Comparison of ENCODE assay signal across 13 cellular contexts in genomic region chr6:84466521-84466920, GRCh38.
A peak's percentile ranks its signal among the peaks of the same experiment; 100 is the strongest.
DNase-seq lines count a peak whose midpoint lies in the region; ATAC-seq and TF ChIP-seq lines count a peak whose summit lies in the region.
"Had no signal": no experiment of that assay in that cellular context is flagged by ENCODE, and none has a peak within 500 bp of the region (broad histone marks: within the 10 kb centered on the region; RNA-seq: fewer than 3 reads in every experiment).

No MANE protein-coding gene starts in this region.

- no peak overlapping the region for H2BK12ac ChIP-seq in H9 (ENCODE audit: insufficient read length, low read depth, low read length)

- H2BK15ac ChIP-seq in H9 (ENCODE audit: low read depth, low read length): no peak overlapping the region

- no peak overlapping the region for H3K27ac Mint-ChIP-seq in HFFc6
- 0 out of 7 replicates have a peak overlapping the region, but pooled peaks of 1 of the 3 experiments have one; percentile 40 for H3K27ac Mint-ChIP-seq in H9

- H2AK5ac ChIP-seq in H9 (ENCODE audit: insufficient read length, low read length): no peak overlapping the region

- no peak overlapping the region for H3K56ac ChIP-seq in H9 (ENCODE audit: insufficient read length, low read depth, low read length)

- TF ChIP-seq CTCF in HFFc6 (IDR thresholded peaks at IDR 0.05) (no peak), astrocyte of the cerebellum (IDR thresholded peaks at IDR 0.05; ENCODE audit: low read depth, low read length, missing control alignments) (no peak), H9 (conservative IDR thresholded peaks at IDR 0.05) (no peak)

- in situ Hi-C loops in ACHN (cut with HindIII; ENCODE audit: low pct_ligation_motif_present, low pct_unique_long_range_greater_than_20kb, low sequenced_read_pairs) (no loop called here), astrocyte of the cerebellum (cut with HindIII; ENCODE audit: low sequenced_read_pairs) (no loop called here)

- H3K18ac ChIP-seq in H9 (ENCODE audit: insufficient read length, low read depth, low read length): no peak overlapping the region

- peaks cover 30% of the 10 kb centered on the region for H3K4me1 Mint-ChIP-seq in HFFc6 (ENCODE audit: low read depth)
- H3K4me1 Mint-ChIP-seq in H9: no peaks in the 10 kb centered on the region

- H3K4me1 ChIP-seq in H9 (ENCODE audit: insufficient read depth, low read length): no peaks in the 10 kb centered on the region

- H3K9ac ChIP-seq in H9 (ENCODE audit: extremely low read depth, insufficient read length, low read length): no peak overlapping the region

- H3K23me2 ChIP-seq in H9 (ENCODE audit: insufficient read length, low read depth, low read length, poor library complexity, severe bottlenecking): no peaks in the 10 kb centered on the region

- ATAC-seq in HG03457 (IDR thresholded peaks at IDR 0.05; ENCODE audit: unreplicated experiment) (no peak), HG02642 (IDR thresholded peaks at IDR 0.05; ENCODE audit: poor library complexity, unreplicated experiment) (no peak)

- no peak overlapping the region for H4K8ac ChIP-seq in H9 (replicated peaks; ENCODE audit: insufficient read length, low read depth, low read length)

- H3K4me3 Mint-ChIP-seq in HFFc6 (no peak overlapping the region), H9 (no peak overlapping the region)

- H2BK5ac ChIP-seq in H9 (ENCODE audit: insufficient read length, low read length): no peak overlapping the region

- H3K79me2 ChIP-seq in H9 (ENCODE audit: insufficient read depth, low read length): no peaks in the 10 kb centered on the region

- H3K4me3 ChIP-seq in astrocyte of the cerebellum (ENCODE audit: low read depth, low read length): no peak overlapping the region
- H3K4me3 ChIP-seq: cardiac muscle cell, skin epidermis had no signal

- no CpG with 5 or more reads among the region's 4 CpGs for WGBS in H9 (ENCODE audit: extremely low coverage, insufficient read length, low lambda C conversion rate)

- no peak overlapping the region for H3K4ac ChIP-seq in H9 (ENCODE audit: low read depth, low read length)

- H3K27ac ChIP-seq in H9 (ENCODE audit: insufficient read length, low read depth, low read length): no peak overlapping the region
- H3K27ac ChIP-seq: cardiac muscle cell, skin epidermis had no signal

- H4K20me1 ChIP-seq in H9 (ENCODE audit: control insufficient read depth, insufficient read depth, insufficient read length): no peaks in the 10 kb centered on the region

- H3K79me1 ChIP-seq in H9 (ENCODE audit: insufficient read depth, low read depth, low read length, poor library complexity, severe bottlenecking): no peaks in the 10 kb centered on the region

- H3K9me3 Mint-ChIP-seq in HFFc6 (no peaks in the 10 kb centered on the region), H9 (no peaks in the 10 kb centered on the region)

- H4K5ac ChIP-seq in H9 (ENCODE audit: insufficient read length, low read depth, low read length): no peak overlapping the region

- no peak overlapping the region for H3K23ac ChIP-seq in H9 (ENCODE audit: insufficient read length, low read depth, low read length)

- H4K91ac ChIP-seq in H9 (ENCODE audit: insufficient read length, low read depth, low read length): no peak overlapping the region

- no peaks in the 10 kb centered on the region for H3K27me3 ChIP-seq in H9 (ENCODE audit: insufficient read depth, low read length)
- H3K27me3 ChIP-seq: cardiac muscle cell had no signal

- H3K14ac ChIP-seq in H9 (ENCODE audit: insufficient read depth, low read length): no peak overlapping the region

- no peak overlapping the region for H2AFZ ChIP-seq in H9 (ENCODE audit: low read length)

- H3K27me3 Mint-ChIP-seq in HFFc6 (ENCODE audit: insufficient read depth) (no peaks in the 10 kb centered on the region; the same call in 1 of the 2 replicates), H9 (ENCODE audit: low read depth) (no peaks in the 10 kb centered on the region)

- no peak overlapping the region for H2BK20ac ChIP-seq in H9 (ENCODE audit: low read depth, low read length, poor library complexity, severe bottlenecking)

- no peak overlapping the region for H3T11ph ChIP-seq in H9 (ENCODE audit: low read length)

- no peak overlapping the region for H3K4me2 ChIP-seq in H9 (ENCODE audit: insufficient read depth, insufficient read length, low read length)

- DNase-seq in ACHN (peak; percentile 51), HFFc6 (peak; percentile 57), astrocyte of the cerebellum (ENCODE audit: low read depth) (peak; percentile 63), iPS-NIHi7 (ENCODE audit: extremely low spot score) (peak; percentile 28), H9 (no peak), cerebellar nuclear complex (lab: John Stamatoyannopoulos, UW) (no peak)
- DNase-seq: activated T-cell treated with anti-CD3 and anti-CD28 coated beads, Interleukin-2, amount 50 U/mL, for 1 hour; glutamatergic neuron; NCI-H187 treated with DMSO at 0.1 percent for 48 hours had no signal

- no peak overlapping the region for H2BK120ac ChIP-seq in H9 (ENCODE audit: low read depth, low read length, poor library complexity, severe bottlenecking)

- no peaks in the 10 kb centered on the region for H3K9me3 ChIP-seq in H9 (ENCODE audit: control insufficient read depth, low read depth, low read length)

- H3K36me3 Mint-ChIP-seq in HFFc6 (ENCODE audit: low read depth) (no peaks in the 10 kb centered on the region), H9 (ENCODE audit: insufficient read depth in 1 of 3, low read depth in 3 of 3) (no peaks in the 10 kb centered on the region)

Comparison
In these comparisons a context has a peak if more than half of its experiments do, and no peak if none do; other contexts are left out.
1. DNase-seq: peak in ACHN (single experiment), HFFc6 (single experiment), astrocyte of the cerebellum (single experiment) and iPS-NIHi7 (single experiment); none in H9 (single experiment) and cerebellar nuclear complex (0 of 2).